In genomic region chr7:5662776-5663175, GRCh38 we compare ENCODE assay signal across 19 cellular contexts.
DNase-seq lines count a peak whose midpoint lies in the region; ATAC-seq and TF ChIP-seq lines count a peak whose summit lies in the region.
"Had no signal": no experiment of that assay in that cellular context is flagged by ENCODE, and none has a peak within 500 bp of the region (broad histone marks: within the 10 kb centered on the region; RNA-seq: fewer than 3 reads in every experiment).

No MANE protein-coding gene starts in this region.

- H3K27me3 Mint-ChIP-seq in naive thymus-derived CD8-positive, alpha-beta T cell: no peaks in the 10 kb centered on the region
- H3K27me3 Mint-ChIP-seq in type B pancreatic cell: no peaks in the 10 kb centered on the region
- H3K27me3 Mint-ChIP-seq: activated CD4-positive, alpha-beta memory T cell treated with anti-CD3 and anti-CD28 coated beads for 36 hours; naive thymus-derived CD4-positive, alpha-beta T cell had no signal

- peak overlapping the region in 1 of 10 donors; percentile 10 for H3K4me3 Mint-ChIP-seq in naive thymus-derived CD8-positive, alpha-beta T cell
- H3K4me3 Mint-ChIP-seq in type B pancreatic cell: no peak overlapping the region
- H3K4me3 Mint-ChIP-seq: activated CD4-positive, alpha-beta memory T cell treated with anti-CD3 and anti-CD28 coated beads for 36 hours; activated T-cell treated with anti-CD3 and anti-CD28 coated beads, Interleukin-2, amount 50 U/mL, for 4 hours; CD8-positive, alpha-beta T cell; naive thymus-derived CD4-positive, alpha-beta T cell; T-helper 2 cell treated with Interferon-gamma antibody and Interleukin-4, amounts not matched to agents 5 μg/mL and 100 μg/mL, for 36 hours had no signal

- H3K4me3 ChIP-seq in BLaER1: no peak overlapping the region
- no peak overlapping the region for H3K4me3 ChIP-seq in HL-60 (replicated peaks; ENCODE audit: insufficient read depth, low read length)
- H3K4me3 ChIP-seq: coronary artery, heart left ventricle had no signal

- peaks cover 21 to 42% (median 28%) of the 10 kb centered on the region in 4 donors for H3K4me1 Mint-ChIP-seq in naive thymus-derived CD8-positive, alpha-beta T cell
- H3K4me1 Mint-ChIP-seq in type B pancreatic cell (ENCODE audit: unreplicated experiment): peaks cover 12% of the 10 kb centered on the region

- peaks cover 47% of the 10 kb centered on the region for H3K36me3 ChIP-seq in BLaER1

- H3K9me3 Mint-ChIP-seq in naive thymus-derived CD8-positive, alpha-beta T cell: no peaks in the 10 kb centered on the region
- no peaks in the 10 kb centered on the region for H3K9me3 Mint-ChIP-seq in type B pancreatic cell
- H3K9me3 Mint-ChIP-seq: activated CD4-positive, alpha-beta memory T cell treated with anti-CD3 and anti-CD28 coated beads for 36 hours; activated T-cell treated with anti-CD3 and anti-CD28 coated beads, Interleukin-2, amount 50 U/mL, for 4 hours; CD8-positive, alpha-beta T cell; naive thymus-derived CD4-positive, alpha-beta T cell; T-helper 2 cell treated with Interferon-gamma antibody and Interleukin-4, amounts not matched to agents 5 μg/mL and 100 μg/mL, for 36 hours had no signal

- peak overlapping the region; percentile 45; the same call in 1 of the 2 replicates for H3K9ac ChIP-seq in BLaER1

- DNase-seq in HL-60 (ENCODE audit: low read depth in 1 of 2, low spot score in 1 of 2) (no peak), type B pancreatic cell (ENCODE audit: extremely low spot score, unreplicated experiment) (no peak), activated T-cell treated with anti-CD3 and anti-CD28 coated beads for 4 hours (no peak)
- DNase-seq in naive thymus-derived CD8-positive, alpha-beta T cell: no peak
- DNase-seq in stimulated activated CD4-positive, alpha-beta T cell treated with anti-CD3 and anti-CD28 coated beads, Interleukin-15, amount 100 ng/mL, for 24 hours: no peak
- DNase-seq: activated CD4-positive, alpha-beta memory T cell treated with anti-CD3 and anti-CD28 coated beads for 36 hours; activated T-cell treated with anti-CD3 and anti-CD28 coated beads, Interleukin-2, amount 50 U/mL, for 4 hours; CD8-positive, alpha-beta T cell; DMS153; heart left ventricle; naive thymus-derived CD4-positive, alpha-beta T cell; NCI-H146; NCI-H524 treated with DMSO at 0.1 percent for 48 hours; stimulated activated CD4-positive, alpha-beta T cell treated with anti-CD3 and anti-CD28 coated beads, Interleukin-12 subunit alpha, Interleukin-12 subunit beta, amount 100 ng/mL, for 4 hours had no signal

- no peak for ATAC-seq in naive thymus-derived CD8-positive, alpha-beta T cell
- ATAC-seq: activated T-cell treated with anti-CD3 and anti-CD28 coated beads, Interleukin-2, amount 50 U/mL, for 4 hours; HCT116 had no signal

- no peaks in the 10 kb centered on the region for H3K9me3 ChIP-seq in BLaER1
- H3K9me3 ChIP-seq: heart left ventricle had no signal

- H3K4me2 ChIP-seq in BLaER1: peak overlapping the region; percentile 82

- peak overlapping the region in 8 of 10 donors; percentile 22 to 90 (median 66) for H3K27ac Mint-ChIP-seq in naive thymus-derived CD8-positive, alpha-beta T cell
- H3K27ac Mint-ChIP-seq in type B pancreatic cell: no peak overlapping the region
- H3K27ac Mint-ChIP-seq: activated CD4-positive, alpha-beta memory T cell treated with anti-CD3 and anti-CD28 coated beads for 36 hours; T-helper 2 cell treated with Interferon-gamma antibody and Interleukin-4, amounts not matched to agents 5 μg/mL and 100 μg/mL, for 36 hours had no signal

- peaks cover 38% of the 10 kb centered on the region for H3K4me1 ChIP-seq in BLaER1

- H4K20me1 ChIP-seq in BLaER1: peaks cover 66% of the 10 kb centered on the region

- no peaks in the 10 kb centered on the region for H3K27me3 ChIP-seq in BLaER1
- H3K27me3 ChIP-seq in HL-60 (ENCODE audit: insufficient read depth, poor library complexity, severe bottlenecking): no peaks in the 10 kb centered on the region
- H3K27me3 ChIP-seq: heart left ventricle had no signal

- POLR2A ChIA-PET in naive thymus-derived CD8-positive, alpha-beta T cell (lab: Charles Lee): interaction anchor here (0.6 kb wide), 1 partner anchor 23 kb away, joined by 3 read pairs; no protein-coding TSS in a partner anchor

- H3K27ac ChIP-seq in BLaER1 (peak overlapping the region; percentile 72), HL-60 (replicated peaks) (peak overlapping the region; percentile 40; the same call in 1 of the 2 replicates), angular gyrus (ENCODE audit: low read depth, low read length) (peak overlapping the region; percentile 20)

- TF ChIP-seq CTCF in HL-60 (IDR thresholded peaks at IDR 0.05; ENCODE audit: insufficient read depth, low read length) (no peak), type B pancreatic cell (conservative IDR thresholded peaks at IDR 0.05) (no peak)

- peaks cover 0 to 50% (median 0%) of the 10 kb centered on the region in 3 donors for H3K36me3 Mint-ChIP-seq in naive thymus-derived CD8-positive, alpha-beta T cell
- peaks cover 2% of the 10 kb centered on the region for H3K36me3 Mint-ChIP-seq in type B pancreatic cell

Comparison
In these comparisons a context has a peak if more than half of its experiments do, and no peak if none do; other contexts are left out.
1. H3K27ac ChIP-seq: peak in every context shown above with its lines; median percentile 72 in BLaER1; 40 in HL-60; 20 in angular gyrus.